ENCODE assay signal across 29 cellular contexts in genomic region chr2:46042207-46042637, GRCh38.
A peak's percentile ranks its signal among the peaks of the same experiment; 100 is the strongest.
DNase-seq lines count a peak whose midpoint lies in the region; ATAC-seq, FAIRE-seq and TF ChIP-seq lines count a peak whose summit lies in the region.
"Had no signal": no experiment of that assay in that cellular context is flagged by ENCODE, and none has a peak within 500 bp of the region (broad histone marks: within the 10 kb centered on the region; RNA-seq: fewer than 3 reads in every experiment).

No MANE protein-coding gene starts in this region.

- in situ Hi-C loops in HepG2 (cut with HindIII; ENCODE audit: extremely low pct_ligation_motif_present, low pct_unique_long_range_greater_than_20kb), result no loop called here

- H4K20me1 ChIP-seq in HepG2 (ENCODE audit: insufficient read depth, low read length), result no peaks in the 10 kb centered on the region

- H3K4me2 ChIP-seq in HepG2 (ENCODE audit: low read depth, low read length), result peak overlapping the region; percentile 48

- H2AFZ ChIP-seq in HepG2 (ENCODE audit: low read length), result no peak overlapping the region

- no peak for TF ChIP-seq RAD21 in HepG2 (CRISPR knock-in tag; IDR thresholded peaks at IDR 0.05)

- peak; percentile 79 for FAIRE-seq in HepG2 (lab: Jason Lieb, UNC)
- FAIRE-seq: GM18507, RCC 7860, small intestine had no signal

- no peak overlapping the region for H3K9ac ChIP-seq in HepG2 (ENCODE audit: insufficient read depth, low read depth, low read length)

- no TSS peak for BruUV-seq in HepG2 (replicated peaks; lab: Mats Ljungman, UMichigan)

- H3K9me3 ChIP-seq in HepG2 (ENCODE audit: low read length), result no peaks in the 10 kb centered on the region
- H3K9me3 ChIP-seq: heart right ventricle, SJCRH30, tibial nerve had no signal

- H3K27ac ChIP-seq in VCaP (peak overlapping the region; percentile 84), HepG2 (ENCODE audit: extremely low read length, insufficient read depth, low read length) (no peak overlapping the region)
- H3K27ac ChIP-seq: heart right ventricle, SJCRH30, tibial nerve had no signal

- peaks cover 59% of the 10 kb centered on the region for H3K4me1 ChIP-seq in HepG2 (ENCODE audit: insufficient read depth, low read length)

- no peak overlapping the region for H3K4me3 ChIP-seq in HepG2 (replicated peaks in 1 of 3; ENCODE audit: insufficient read depth in 1 of 3, low read depth in 2 of 3, low read length in 3 of 3)
- H3K4me3 ChIP-seq: heart right ventricle, SJCRH30, tibial nerve had no signal

- intact Hi-C loops in HepG2 (cut with micrococcal nuclease; ENCODE audit: unreplicated experiment), result no loop called here

- CTCF ChIA-PET in HepG2 (lab: Yijun Ruan, JAX; ENCODE audit: low intra/inter-chr PET ratio, low total read pairs), result no interaction called here

- DNase-seq in ELF-1 (ENCODE audit: low read depth, low spot score) (peak; percentile 21), HepG2 (ENCODE audit: low spot score) (peak; percentile 27), renal cortical epithelial cell (ENCODE audit: low read depth) (peak; percentile 44), NCI-H2227 (lab: John Stamatoyannopoulos, UW; ENCODE audit: unreplicated experiment) (no peak), NCI-H1048 (lab: John Stamatoyannopoulos, UW) (no peak), NCI-H2171 (lab: John Stamatoyannopoulos, UW) (no peak)
- DNase-seq: activated CD4-positive, alpha-beta T cell treated with anti-CD3 and anti-CD28 coated beads, Interleukin-2, amount 50 U/mL, for 48 hours; activated CD8-positive, alpha-beta memory T cell treated with anti-CD3 and anti-CD28 coated beads, Interleukin-2, amount 50 U/mL, for 4 hours; aorta; cortex of kidney; DMS79; foreskin fibroblast; heart right ventricle; Karpas-422; midbrain; naive thymus-derived CD8-positive, alpha-beta T cell; NCI-H1694 treated with DMSO at 0.1 percent for 48 hours; NCI-H526; occipital lobe; retina; SJCRH30; small intestine; stimulated activated CD8-positive, alpha-beta memory T cell treated with anti-CD3 and anti-CD28 coated beads, Interleukin-4, amount 100 ng/mL, for 48 hours had no signal

- WGBS in HepG2 (ENCODE audit: low lambda C conversion rate), result 32% methylated on average over 4 of the region's 4 CpGs

- peak; percentile 37; the same call in 1 of the 2 replicates for TF ChIP-seq CTCF in VCaP (conservative IDR thresholded peaks at IDR 0.05)
- TF ChIP-seq CTCF in HepG2 (CRISPR knock-in tag; IDR thresholded peaks at IDR 0.05), result no peak

- TF ChIP-seq EP300 in HepG2 (IDR thresholded peaks at IDR 0.05; ENCODE audit: low read depth in 2 of 2, low read length in 2 of 2) (peak in 1 of 2 experiments; percentile 26; a peak in 1 of 4 replicates), HepG2 (CRISPR knock-in tag; IDR thresholded peaks at IDR 0.05; ENCODE audit: borderline replicate concordance) (no peak)

- no peaks in the 10 kb centered on the region for H3K27me3 ChIP-seq in HepG2 (ENCODE audit: control insufficient read depth in 1 of 2, insufficient read depth in 2 of 2, low read length in 2 of 2)
- H3K27me3 ChIP-seq: heart right ventricle, SJCRH30, tibial nerve had no signal

- no peaks in the 10 kb centered on the region for H3K79me2 ChIP-seq in HepG2 (ENCODE audit: insufficient read depth, low read length)

- POLR2A ChIA-PET in HepG2 (lab: Yijun Ruan, JAX), result no interaction called here

- ATAC-seq in HepG2, result peak; percentile 80
- ATAC-seq: esophagus mucosa; HCT116; heart right ventricle; naive thymus-derived CD8-positive, alpha-beta T cell had no signal

- no peaks in the 10 kb centered on the region for H3K36me3 ChIP-seq in HepG2 (replicated peaks in 1 of 2; ENCODE audit: control insufficient read depth in 1 of 2, insufficient read depth in 2 of 2, low read length in 2 of 2)
- H3K36me3 ChIP-seq: heart right ventricle, SJCRH30 had no signal

- no peak for TF ChIP-seq POLR2A in HepG2 (IDR thresholded peaks at IDR 0.05; ENCODE audit: insufficient read depth in 1 of 2, low read depth in 2 of 2, low read length in 2 of 2)

TF ChIP-seq in HepG2, 621 proteins besides CTCF, POLR2A, EP300 and RAD21 (continues in another document):
- TF ChIP-seq ZFP41 (CRISPR knock-in tag; IDR thresholded peaks at IDR 0.05; ENCODE audit: borderline replicate concordance), result no peak
- no peak for TF ChIP-seq ZNF580 (CRISPR knock-in tag; IDR thresholded peaks at IDR 0.05; ENCODE audit: borderline replicate concordance, low read depth)
- TF ChIP-seq CEBPB (IDR thresholded peaks at IDR 0.05; ENCODE audit: borderline replicate concordance, low read depth, low read length), result no peak
- TF ChIP-seq, protein P1, sequence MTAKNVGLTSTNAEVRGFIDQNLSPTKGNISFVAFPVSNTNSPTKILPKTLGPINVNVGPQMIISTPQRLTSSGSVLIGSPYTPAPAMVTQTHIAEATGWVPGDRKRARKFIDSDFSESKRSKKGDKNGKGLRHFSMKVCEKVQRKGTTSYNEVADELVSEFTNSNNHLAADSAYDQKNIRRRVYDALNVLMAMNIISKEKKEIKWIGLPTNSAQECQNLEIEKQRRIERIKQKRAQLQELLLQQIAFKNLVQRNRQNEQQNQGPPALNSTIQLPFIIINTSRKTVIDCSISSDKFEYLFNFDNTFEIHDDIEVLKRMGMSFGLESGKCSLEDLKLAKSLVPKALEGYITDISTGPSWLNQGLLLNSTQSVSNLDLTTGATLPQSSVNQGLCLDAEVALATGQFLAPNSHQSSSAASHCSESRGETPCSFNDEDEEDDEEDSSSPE (CRISPR knock-in tag; IDR thresholded peaks at IDR 0.05), result no peak
- TF ChIP-seq ZNF513 (CRISPR knock-in tag; conservative IDR thresholded peaks at IDR 0.05), result no peak
- TF ChIP-seq IKZF4 (CRISPR knock-in tag; IDR thresholded peaks at IDR 0.05; ENCODE audit: borderline replicate concordance, low read depth, not compliant biosample characterization), result no peak
- TF ChIP-seq ARNTL (CRISPR knock-in tag; IDR thresholded peaks at IDR 0.05), result no peak
- no peak for TF ChIP-seq AGO1 (IDR thresholded peaks at IDR 0.05; ENCODE audit: low read depth, low read length, poor library complexity, severe bottlenecking)
- peak; percentile 70 for TF ChIP-seq GATAD2A (CRISPR knock-in tag; IDR thresholded peaks at IDR 0.05)
- TF ChIP-seq ZFP90 (CRISPR knock-in tag; IDR thresholded peaks at IDR 0.05; ENCODE audit: borderline replicate concordance), result no peak
- no peak for TF ChIP-seq NFIB (CRISPR knock-in tag; IDR thresholded peaks at IDR 0.05; ENCODE audit: borderline replicate concordance)
- TF ChIP-seq HNF4G (IDR thresholded peaks at IDR 0.05; ENCODE audit: borderline replicate concordance, low read depth, low read length), result peak; percentile 19; the same call in 1 of the 2 replicates
- TF ChIP-seq HNF4G (CRISPR knock-in tag; IDR thresholded peaks at IDR 0.05; ENCODE audit: borderline replicate concordance, low read depth), result no peak
- TF ChIP-seq CBX5 (CRISPR knock-in tag; IDR thresholded peaks at IDR 0.05; ENCODE audit: borderline replicate concordance), result no peak
- TF ChIP-seq SMAD9 (CRISPR knock-in tag; IDR thresholded peaks at IDR 0.05), result no peak
- no peak for TF ChIP-seq HOXA7 (CRISPR knock-in tag; IDR thresholded peaks at IDR 0.05)
- no peak for TF ChIP-seq YEATS4 (CRISPR knock-in tag; IDR thresholded peaks at IDR 0.05; ENCODE audit: borderline replicate concordance)
- TF ChIP-seq ZNF782 (CRISPR knock-in tag; IDR thresholded peaks at IDR 0.05; ENCODE audit: borderline replicate concordance), result peak; percentile 52; the same call in 1 of the 2 replicates
- peak; percentile 50; the same call in 1 of the 2 replicates for TF ChIP-seq ARID5B (CRISPR knock-in tag; IDR thresholded peaks at IDR 0.05)
- no peak for TF ChIP-seq RFX3 (CRISPR knock-in tag; IDR thresholded peaks at IDR 0.05)

Comparison
In these comparisons a context has a peak if more than half of its experiments do, and no peak if none do; other contexts are left out.
1. DNase-seq: peak in ELF-1 (single experiment), HepG2 (single experiment) and renal cortical epithelial cell (single experiment); none in NCI-H2227 (single experiment), NCI-H1048 (single experiment) and NCI-H2171 (single experiment).